In genomic region chr19:49864890-49865289, GRCh38 we compare ENCODE assay signal across 1 cellular context.
TF ChIP-seq lines count a peak whose summit lies in the region.

No MANE protein-coding gene starts in this region.

TF ChIP-seq in GM23338, 12 proteins besides CTCF, POLR2A, EP300 and RAD21 (continued from another document):
- no peak for TF ChIP-seq REST (IDR thresholded peaks at IDR 0.05; ENCODE audit: unreplicated experiment)
- TF ChIP-seq POLR2AphosphoS5 (IDR thresholded peaks at IDR 0.05; ENCODE audit: low read depth), result no peak
- TF ChIP-seq CREB1 (CRISPR knock-in tag; IDR thresholded peaks at IDR 0.05; ENCODE audit: low read depth), result no peak
- TF ChIP-seq ZNF331 (CRISPR knock-in tag; IDR thresholded peaks at IDR 0.05; ENCODE audit: low read depth), result no peak
- no peak for TF ChIP-seq ETS1 (IDR thresholded peaks at IDR 0.05)
